ENCODE assay signal across 27 cellular contexts in genomic region chr2:41319437-41319836, GRCh38.
"Had no signal": no experiment of that assay in that cellular context is flagged by ENCODE, and none has a peak within 500 bp of the region (broad histone marks: within the 10 kb centered on the region; RNA-seq: fewer than 3 reads in every experiment).

No MANE protein-coding gene starts in this region.

- H3K36me3 ChIP-seq: stomach, suprapubic skin, thoracic aorta, thyroid gland, tibial artery, tibial nerve, transverse colon, upper lobe of left lung, upper lobe of right lung, uterus, vagina had no signal

- H3K4me1 ChIP-seq: stomach, suprapubic skin, testis, thyroid gland, tibial nerve, transverse colon, upper lobe of left lung, upper lobe of right lung, uterus, vagina had no signal

- H3K27ac ChIP-seq: stomach, suprapubic skin, testis, thoracic aorta, thyroid gland, tibial artery, tibial nerve, transverse colon, upper lobe of left lung, upper lobe of right lung, uterus, vagina had no signal

- ATAC-seq: stimulated activated effector memory CD8-positive, alpha-beta T cell treated with anti-CD3 and anti-CD28 coated beads, Interleukin-12 subunit alpha, Interleukin-12 subunit beta, amount 100 ng/mL, for 72 hours; stimulated activated memory B cell treated with anti-CD40 and anti-IgM and Interleukin-4, amounts not matched to agents 10 μg/mL and 1 μg/mL and 100 μg/mL, for 72 hours; stimulated activated naive B cell treated with anti-CD40 and anti-IgM and Interleukin-4, amounts not matched to agents 10 μg/mL and 1 μg/mL and 100 μg/mL, for 72 hours; stimulated activated naive CD8-positive, alpha-beta T cell treated with anti-CD3 and anti-CD28 coated beads, Interleukin-15, amount 100 ng/mL, for 72 hours; stimulated activated naive CD8-positive, alpha-beta T cell treated with anti-CD3 and anti-CD28 coated beads, Interleukin-15, Interleukin-2, amounts not matched to agents 100 U/mL and 50 U/mL, for 24 hours; upper lobe of right lung had no signal

- H3K9me3 ChIP-seq: stomach, suprapubic skin, testis, thoracic aorta, thyroid gland, tibial artery, tibial nerve, transverse colon, upper lobe of left lung, upper lobe of right lung, uterus, vagina had no signal

- DNase-seq: stimulated activated CD4-positive, alpha-beta T cell treated with anti-CD3 and anti-CD28 coated beads, Interleukin-2, amount 100 ng/mL, for 48 hours; stimulated activated CD4-positive, alpha-beta T cell treated with anti-CD3 and anti-CD28 coated beads, Interleukin-4, amount 100 ng/mL, for 1 hour; stimulated activated CD4-positive, alpha-beta T cell treated with anti-CD3 and anti-CD28 coated beads, Interleukin-4, amount 100 ng/mL, for 24 hours; stimulated activated CD4-positive, alpha-beta T cell treated with anti-CD3 and anti-CD28 coated beads, Interleukin-4, amount 100 ng/mL, for 4 hours; stimulated activated CD8-positive, alpha-beta memory T cell treated with anti-CD3 and anti-CD28 coated beads, Interleukin-4, amount 100 ng/mL, for 48 hours; stimulated activated naive B cell treated with anti-CD40 and anti-IgM and Interleukin-4, amounts not matched to agents 10 μg/mL and 1 μg/mL and 100 μg/mL, for 72 hours; stimulated activated naive CD4-positive, alpha-beta T cell; stimulated activated naive CD4-positive, alpha-beta T cell treated with Interleukin-2 at 50 U/mL for 16 hours; stimulated activated naive CD8-positive, alpha-beta T cell treated with anti-CD3 and anti-CD28 coated beads, Interleukin-15, amount 100 ng/mL, for 72 hours; stimulated activated naive CD8-positive, alpha-beta T cell treated with anti-CD3 and anti-CD28 coated beads, Interleukin-15, Interleukin-2, amounts not matched to agents 100 U/mL and 50 U/mL, for 24 hours; stomach; substantia nigra; testis; thyroid gland; tibial artery; transverse colon; trophoblast cell; upper lobe of left lung; upper lobe of right lung; uterus had no signal

- H3K4me3 ChIP-seq: stomach, suprapubic skin, testis, thoracic aorta, thyroid gland, tibial artery, tibial nerve, transverse colon, upper lobe of left lung, upper lobe of right lung, uterus, vagina had no signal

- FAIRE-seq: urothelium cell line had no signal

- H3K27me3 ChIP-seq: stomach, suprapubic skin, testis, thyroid gland, tibial artery, tibial nerve, transverse colon, upper lobe of left lung, upper lobe of right lung, uterus, vagina had no signal
